15 cellular contexts compared by ENCODE assay signal in the genomic region with DNA sequence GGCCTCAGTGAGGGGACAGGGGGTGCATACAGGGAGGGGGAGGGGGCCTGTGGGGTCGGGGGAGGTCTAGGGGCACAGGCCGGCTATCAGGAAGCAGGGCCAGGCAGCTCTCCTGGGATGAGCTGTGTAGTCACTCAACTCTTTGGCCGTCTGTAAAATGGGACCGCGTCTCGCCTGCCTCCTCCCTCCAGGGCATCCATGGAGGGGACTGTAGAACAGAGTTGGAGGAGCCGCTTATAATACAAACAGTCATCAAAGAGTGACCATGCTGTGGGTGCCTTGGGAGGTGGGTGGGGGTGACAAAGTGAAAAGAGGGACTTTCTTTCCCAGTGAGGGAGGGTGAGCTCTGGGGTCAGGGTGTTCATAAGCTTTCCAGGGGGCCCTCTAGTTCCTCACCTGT.
DNase-seq lines count a peak whose midpoint lies in the region; ATAC-seq and TF ChIP-seq lines count a peak whose summit lies in the region.
"Had no signal": no experiment of that assay in that cellular context is flagged by ENCODE, and none has a peak within 500 bp of the region (broad histone marks: within the 10 kb centered on the region; RNA-seq: fewer than 3 reads in every experiment).

No MANE protein-coding gene starts in this region.

- no TSS peak for BruUV-seq in PC-9 (replicated peaks; lab: Mats Ljungman, UMichigan)

- TF ChIP-seq POLR2A in testis (IDR thresholded peaks at IDR 0.05): no peak

- peaks cover 56% of the 10 kb centered on the region for H3K4me1 Mint-ChIP-seq in brain
- peaks cover 36 to 55% (median 51%) of the 10 kb centered on the region in 3 donors for H3K4me1 Mint-ChIP-seq in naive B cell

- no peak overlapping the region for H3K4me2 ChIP-seq in PC-9

- no peaks in the 10 kb centered on the region for H3K36me3 ChIP-seq in testis (ENCODE audit: low read depth, missing control alignments)
- no peaks in the 10 kb centered on the region for H3K36me3 ChIP-seq in PC-9 (ENCODE audit: low read depth)

- intact Hi-C loops in testis (cut with DNase I; ENCODE audit: low total_unique reads) (no loop called here), PC-9 (cut with micrococcal nuclease; ENCODE audit: unreplicated experiment) (loop anchor here (5.0 kb wide), 1 partner anchor 125 kb away; no protein-coding TSS in a partner anchor)

- POLR2A ChIA-PET in PC-9 (lab: Charles Lee; ENCODE audit: unreplicated experiment): no interaction called here

- TF ChIP-seq CTCF in brain (conservative IDR thresholded peaks at IDR 0.05) (no peak), testis (IDR thresholded peaks at IDR 0.05) (no peak), PC-9 (conservative IDR thresholded peaks at IDR 0.05) (no peak)

- H3K4me1 ChIP-seq in testis: peaks cover 59% of the 10 kb centered on the region
- H3K4me1 ChIP-seq in PC-9 (replicated peaks; ENCODE audit: insufficient read depth): peaks cover 67% of the 10 kb centered on the region

- H3K9me3 Mint-ChIP-seq in brain (no peaks in the 10 kb centered on the region), naive B cell (no peaks in the 10 kb centered on the region)

- H3K27me3 Mint-ChIP-seq in brain (no peaks in the 10 kb centered on the region), naive B cell (no peaks in the 10 kb centered on the region)

- H3K36me3 Mint-ChIP-seq in brain (no peaks in the 10 kb centered on the region), naive B cell (no peaks in the 10 kb centered on the region)

- ATAC-seq in naive B cell (ENCODE audit: low read depth in 2 of 2): peak; percentile 18 to 22
- ATAC-seq: left lobe of liver had no signal

- peak overlapping the region in 3 of 5 experiments; percentile 14 to 91 (median 83) for H3K27ac Mint-ChIP-seq in brain
- H3K27ac Mint-ChIP-seq in naive B cell: peak overlapping the region in 3 of 6 donors; percentile 61 to 83 (median 76)

- CTCF ChIA-PET in PC-9 (lab: Charles Lee): interaction anchor here (1.1 kb wide), 1 partner anchor 106 kb away, joined by 3 read pairs; no protein-coding TSS in a partner anchor

- H3F3A ChIP-seq in PC-9 (ENCODE audit: insufficient read depth, low read depth): peaks cover 40% of the 10 kb centered on the region

- H3K9me2 ChIP-seq in PC-9 (ENCODE audit: insufficient read depth): no peaks in the 10 kb centered on the region

- H3K27ac ChIP-seq in testis (peak overlapping the region; percentile 12 to 89), PC-9 (no peak overlapping the region)

- H2AFZ ChIP-seq in PC-9: no peak overlapping the region

- H3K4me3 Mint-ChIP-seq in brain (no peak overlapping the region), naive B cell (peak overlapping the region in 7 of 8 donors; percentile 64 to 92 (median 86))

- H3K9me3 ChIP-seq in testis (no peaks in the 10 kb centered on the region), PC-9 (ENCODE audit: insufficient read depth, low read depth) (no peaks in the 10 kb centered on the region)

- WGBS in testis, 2 donors: 59 to 68% methylated on average over 7 of the region's 7 CpGs

- H3K4me3 ChIP-seq in testis (no peak overlapping the region), PC-9 (no peak overlapping the region)

- DNase-seq in KG1 (lab: John Stamatoyannopoulos, UW) (peak; percentile 70), naive B cell (no peak), testis (no peak), nucleus accumbens (lab: John Stamatoyannopoulos, UW) (no peak), NCI-H524 (lab: John Stamatoyannopoulos, UW) (no peak), PC-9 (no peak)
- no peak for DNase-seq in stimulated activated CD4-positive, alpha-beta T cell treated with anti-CD3 and anti-CD28 coated beads, Interleukin-4, amount 100 ng/mL, for 4 hours
- DNase-seq: activated naive CD4-positive, alpha-beta T cell treated with anti-CD3 and anti-CD28 coated beads, Interleukin-2, amount 50 U/mL, for 16 hours; NCI-H1105; NCI-H226; occipital lobe; stimulated activated CD4-positive, alpha-beta T cell treated with anti-CD3 and anti-CD28 coated beads, Interleukin-15, amount 100 ng/mL, for 24 hours; SW 1271 had no signal

- no peaks in the 10 kb centered on the region for H4K20me1 ChIP-seq in PC-9 (ENCODE audit: insufficient read depth)

- no peaks in the 10 kb centered on the region for H3K79me2 ChIP-seq in PC-9 (ENCODE audit: low read depth)

- H3K27me3 ChIP-seq in testis: no peaks in the 10 kb centered on the region
- no peaks in the 10 kb centered on the region for H3K27me3 ChIP-seq in PC-9 (ENCODE audit: insufficient read depth, low read depth)

Comparison
In these comparisons a context has a peak if more than half of its experiments do, and no peak if none do; other contexts are left out.
1. H3K4me3 Mint-ChIP-seq: peak in naive B cell (7 of 8); none in brain (0 of 5).